14 cellular contexts compared by ENCODE assay signal in genomic region chr1:213982515-213982813, GRCh38. TPM values are rescaled to one million over a fixed set of nuclear protein-coding genes. Genes with fewer than 3 reads are reported as not detected.
DNase-seq lines count a peak whose midpoint lies in the region; ATAC-seq, FAIRE-seq and TF ChIP-seq lines count a peak whose summit lies in the region.
"Had no signal": no experiment of that assay in that cellular context is flagged by ENCODE, and none has a peak within 500 bp of the region (broad histone marks: within the 10 kb centered on the region; RNA-seq: fewer than 3 reads in every experiment).

No MANE protein-coding gene starts in this region.

- no peaks in the 10 kb centered on the region for H3K36me3 ChIP-seq in heart left ventricle
- H3K36me3 ChIP-seq in H1 (ENCODE audit: control insufficient read depth in 2 of 4, insufficient read depth in 4 of 4, low read length in 3 of 4), result no peaks in the 10 kb centered on the region
- H3K36me3 ChIP-seq: gastroesophageal sphincter had no signal

- CTCF ChIA-PET in H1 (lab: Charles Lee; ENCODE audit: partially characterized antibody), result interaction anchor here (1.4 kb wide), 1 partner anchor 138 kb away, joined by 3 read pairs; no protein-coding TSS in a partner anchor

- TF ChIP-seq POLR2A in heart left ventricle (IDR thresholded peaks at IDR 0.05) (no peak), H1 (IDR thresholded peaks at IDR 0.05; ENCODE audit: control extremely low read depth in 1 of 2, low read depth in 2 of 2, low read length in 2 of 2) (no peak)

- no peak for TF ChIP-seq EP300 in H1 (IDR thresholded peaks at IDR 0.05; ENCODE audit: borderline replicate concordance in 1 of 2, low read depth in 2 of 2, low read length in 2 of 2)

- H3K27ac Mint-ChIP-seq in nephron (no peak overlapping the region), type B pancreatic cell (no peak overlapping the region)
- H3K27ac Mint-ChIP-seq: activated B cell treated with CpG ODN at 0.5 μM for 24 hours, B cell had no signal

- H3K27ac ChIP-seq in heart left ventricle (no peak overlapping the region), H1 (ENCODE audit: low read depth, low read length) (no peak overlapping the region)
- H3K27ac ChIP-seq: gastroesophageal sphincter had no signal

- intact Hi-C loops in heart left ventricle (cut with DNase I) (loop anchor here in 8 of 10 donors (2.0 to 10.0 kb wide), 6 partner anchors 132 to 858 kb away; no protein-coding TSS in a partner anchor), Right ventricle myocardium inferior (cut with DNase I) (loop anchor here (2.0 to 10.0 kb wide), 3 partner anchors 418 to 738 kb away; no protein-coding TSS in a partner anchor)

- H2BK12ac ChIP-seq in H1 (ENCODE audit: low read depth, low read length), result no peak overlapping the region

- H3K4ac ChIP-seq in H1 (replicated peaks; ENCODE audit: insufficient read length, low read depth, low read length), result no peak overlapping the region

- no peak overlapping the region for H2BK15ac ChIP-seq in H1 (ENCODE audit: low read length)

- H4K91ac ChIP-seq in H1 (replicated peaks; ENCODE audit: insufficient read length, low read length), result no peak overlapping the region

- H4K8ac ChIP-seq in H1 (ENCODE audit: extremely low read depth, insufficient read depth, low read length), result peak overlapping the region; percentile 58; the same call in 1 of the 2 replicates

- H3K4me1 ChIP-seq in heart left ventricle, result peaks cover 0 to 34% (median 10%) of the 10 kb centered on the region in 12 donors
- peaks cover 23 to 37% (median 26%) of the 10 kb centered on the region in 4 experiments for H3K4me1 ChIP-seq in H1 (replicated peaks in 1 of 4; ENCODE audit: control insufficient read depth in 3 of 4, insufficient read depth in 4 of 4, low read length in 3 of 4)

- peaks cover 6 to 93% (median 59%) of the 10 kb centered on the region in 9 donors for H3K27me3 ChIP-seq in heart left ventricle
- H3K27me3 ChIP-seq in H1 (replicated peaks in 1 of 4; ENCODE audit: control insufficient read depth in 3 of 4, extremely low read depth in 1 of 4, insufficient read depth in 3 of 4, low read length in 3 of 4), result peaks cover 63 to 97% (median 90%) of the 10 kb centered on the region in 4 experiments

- H3K4me1 Mint-ChIP-seq in nephron (peaks cover 45% of the 10 kb centered on the region), type B pancreatic cell (ENCODE audit: unreplicated experiment) (peaks cover 44% of the 10 kb centered on the region)

- ATAC-seq in heart left ventricle (no peak), Right ventricle myocardium inferior (no peak)
- ATAC-seq: K562 had no signal

- peaks cover 5 to 16% of the 10 kb centered on the region in 2 experiments for H4K20me1 ChIP-seq in H1 (replicated peaks in 1 of 2; ENCODE audit: control insufficient read depth in 1 of 2, insufficient read depth in 2 of 2, low read length in 2 of 2)

- POLR2A ChIA-PET in H1 (lab: Charles Lee; ENCODE audit: partially characterized antibody), result interaction anchor here (1.1 kb wide), 1 partner anchor 298 kb away, joined by 4 read pairs; the partner anchor contains the start of gene SMYD2

- no peak overlapping the region for H2AK5ac ChIP-seq in H1 (ENCODE audit: low read depth, low read length)

- H3K36me3 Mint-ChIP-seq in nephron (ENCODE audit: low read depth) (no peaks in the 10 kb centered on the region), type B pancreatic cell (no peaks in the 10 kb centered on the region)

- no peaks in the 10 kb centered on the region for H3K79me1 ChIP-seq in H1 (ENCODE audit: low read depth, low read length)

- DNase-seq in heart left ventricle (no peak), Right ventricle myocardium inferior (ENCODE audit: missing footprints) (no peak), H1 (ENCODE audit: low read depth in 1 of 2, low spot score in 2 of 2) (no peak), type B pancreatic cell (ENCODE audit: extremely low spot score, unreplicated experiment) (no peak), HT-29 (ENCODE audit: low spot score) (no peak), SKM-1 (lab: John Stamatoyannopoulos, UW; ENCODE audit: unreplicated experiment) (no peak), pons (ENCODE audit: low spot score) (no peak)
- DNase-seq: activated B cell treated with CpG ODN at 0.5 μM for 24 hours; RPMI8226; stimulated activated CD4-positive, alpha-beta T cell treated with anti-CD3 and anti-CD28 coated beads, Interleukin-2, amount 100 ng/mL, for 24 hours had no signal

- no peak overlapping the region for H3K56ac ChIP-seq in H1 (replicated peaks; ENCODE audit: insufficient read length, low read depth, low read length)

- H3K4me3 Mint-ChIP-seq in nephron (peak overlapping the region; percentile 55 to 74 (median 72)), type B pancreatic cell (peak overlapping the region; percentile 80)
- H3K4me3 Mint-ChIP-seq: activated B cell treated with CpG ODN at 0.5 μM for 24 hours, B cell had no signal

- H3K23me2 ChIP-seq in H1 (ENCODE audit: low read depth, low read length), result peaks cover 28% of the 10 kb centered on the region

- no peak for TF ChIP-seq RAD21 in H1 (IDR thresholded peaks at IDR 0.05 in 1 of 2, conservative IDR thresholded peaks at IDR 0.05 in 1 of 2; ENCODE audit: low read depth in 2 of 2, low read length in 2 of 2)

- peak overlapping the region; percentile 82; the same call in 1 of the 2 replicates for H2BK5ac ChIP-seq in H1 (ENCODE audit: low read depth, low read length)

- no peak overlapping the region for H4K5ac ChIP-seq in H1 (ENCODE audit: insufficient read length, low read depth, low read length)

- H3K4me2 ChIP-seq in H1 (ENCODE audit: insufficient read depth in 1 of 2, low read depth in 2 of 2, low read length in 2 of 2), result peak overlapping the region; percentile 89 to 93

- no peaks in the 10 kb centered on the region for H3K9me3 Mint-ChIP-seq in nephron
- no peaks in the 10 kb centered on the region for H3K9me3 Mint-ChIP-seq in type B pancreatic cell
- H3K9me3 Mint-ChIP-seq: activated B cell treated with CpG ODN at 0.5 μM for 24 hours had no signal

- WGBS in heart left ventricle, 4 donors, result 3 to 11% (median 5%) methylated on average over 9 to 23 of the region's 23 CpGs
- 3% methylated on average over 20 of the region's 23 CpGs; no CpG with 5 or more reads in 1 of the 2 experiments for WGBS in H1 (ENCODE audit: extremely low coverage in 1 of 2, insufficient coverage in 1 of 2, insufficient read length in 1 of 2, insufficient replicate concordance in 2 of 2, low coverage in 1 of 2, low lambda C conversion rate in 2 of 2, missing lambda C conversion rate in 1 of 2), 2 experiments

- H3K9me3 ChIP-seq in heart left ventricle, result no peaks in the 10 kb centered on the region
- no peaks in the 10 kb centered on the region for H3K9me3 ChIP-seq in H1 (ENCODE audit: insufficient read depth in 2 of 2, low read depth in 1 of 2, low read length in 1 of 2)
- H3K9me3 ChIP-seq: gastroesophageal sphincter had no signal

- H2BK20ac ChIP-seq in H1 (ENCODE audit: low read length), result no peak overlapping the region

- no peak overlapping the region for H3K18ac ChIP-seq in H1 (ENCODE audit: extremely low read depth, low read length)

- FAIRE-seq in H1 (lab: Jason Lieb, UNC), result no peak
- FAIRE-seq: K562 had no signal

- TF ChIP-seq CTCF in heart left ventricle (IDR thresholded peaks at IDR 0.05) (no peak), H1 (IDR thresholded peaks at IDR 0.05; ENCODE audit: control extremely low read depth in 1 of 3, insufficient read depth in 1 of 3, low read depth in 1 of 3, low read length in 3 of 3) (no peak), nephron (IDR thresholded peaks at IDR 0.05; ENCODE audit: unreplicated experiment in 3 of 3) (no peak), type B pancreatic cell (conservative IDR thresholded peaks at IDR 0.05) (no peak)

- no peak overlapping the region for H3K14ac ChIP-seq in H1 (ENCODE audit: insufficient read length)

- no peak overlapping the region for H3K9ac ChIP-seq in H1 (replicated peaks in 1 of 4; ENCODE audit: extremely low read depth in 1 of 4, low read depth in 3 of 4, low read length in 3 of 4)

- H3K27me3 Mint-ChIP-seq in nephron (ENCODE audit: low read depth) (peaks cover 98% of the 10 kb centered on the region), type B pancreatic cell (peaks cover 92% of the 10 kb centered on the region)

- no peaks in the 10 kb centered on the region for H3K79me2 ChIP-seq in H1 (ENCODE audit: control insufficient read depth in 1 of 2, insufficient read depth in 2 of 2, low read length in 2 of 2)

- H3K4me3 ChIP-seq in heart left ventricle (peak overlapping the region; percentile 16 to 59 (median 44)), H1 (ENCODE audit: extremely low read depth in 1 of 4, insufficient read depth in 2 of 4, low read depth in 3 of 4, low read length in 4 of 4) (peak overlapping the region; percentile 51 to 85 (median 58))
- H3K4me3 ChIP-seq: K562 had no signal

- H2AFZ ChIP-seq in H1 (ENCODE audit: low read length), result no peak overlapping the region

- no peak overlapping the region for H3K23ac ChIP-seq in H1 (ENCODE audit: insufficient read length)

- H2BK120ac ChIP-seq in H1 (replicated peaks; ENCODE audit: low read depth, low read length), result no peak overlapping the region

TF ChIP-seq in H1, 55 proteins besides CTCF, POLR2A, EP300 and RAD21:
- TF ChIP-seq RNF2 (IDR thresholded peaks at IDR 0.05; ENCODE audit: borderline replicate concordance, low read depth, low read length, missing control alignments, poor library complexity, severe bottlenecking), result peak; percentile 3
- no peak for TF ChIP-seq RFX5 (IDR thresholded peaks at IDR 0.05; ENCODE audit: borderline replicate concordance, low read depth, low read length)
- TF ChIP-seq KDM1A (IDR thresholded peaks at IDR 0.05; ENCODE audit: borderline replicate concordance, low read length), result 0 out of 2 replicates have a peak, but pooled peaks have one; percentile 12

RNA-seq across cellular contexts. Expression of gene PROX1, which starts 5.3 kb away (rescaled TPM):
- total RNA-seq in heart left ventricle, result 100 to 1,000 TPM in 4 of 9 donors, 10 to 100 TPM in 5; 44.6 to 145 (median 96.4) TPM
- polyA plus RNA-seq in heart left ventricle, result 1 to 10 TPM; 6.9 to 9.8 TPM
- total RNA-seq in Right ventricle myocardium inferior, result 82.9 TPM
- total RNA-seq in H1 (2021; fragmentation: NEBNext Ultra II Directional; extraction: Animal tissue kit (Norgen Biotek cat#: 25700)), result 1.5 and 2.0 TPM in 2 replicates
- polyA plus RNA-seq in H1 (2011; rRNA removed), result 0.30 and 0.82 TPM in 2 replicates
- polyA plus RNA-seq in H1 (2011; cell fraction: cytosol; rRNA removed), result 0.30 TPM
- 0.80 TPM for polyA plus RNA-seq in H1 (2011; cell fraction: nucleus; rRNA removed)
- 0.33 to 0.96 TPM (median 0.75 TPM) in 4 replicates for polyA plus RNA-seq in H1 (2012, experiment 1 of 2)
- polyA plus RNA-seq in H1 (2012, experiment 2 of 2), result 0.45 TPM
- polyA plus RNA-seq in H1 (2013, experiment 1 of 2), result 0.32 TPM
- polyA plus RNA-seq in H1 (2013, experiment 2 of 2), result 0.40 TPM
- polyA minus RNA-seq in H1 (2011; rRNA and poly(A)+ RNA removed), result 0.54 and 2.3 TPM in 2 replicates
- polyA minus RNA-seq in H1 (2011; cell fraction: cytosol; rRNA and poly(A)+ RNA removed), result 1.0 TPM
- polyA minus RNA-seq in H1 (2011; cell fraction: nucleus; rRNA and poly(A)+ RNA removed), result 3.6 TPM
- total RNA-seq in type B pancreatic cell (ENCODE audit: low replicate concordance), result 23.9 and 32.9 TPM in 2 replicates
- 0.94 and 1.0 TPM in 2 replicates for total RNA-seq in HT-29 (2014; rRNA removed; shearing (Covaris generic))
